In genomic region chr11:130798801-130799200, GRCh38 we compare ENCODE assay signal across 18 cellular contexts.
"Had no signal": no experiment of that assay in that cellular context is flagged by ENCODE, and none has a peak within 500 bp of the region (broad histone marks: within the 10 kb centered on the region; RNA-seq: fewer than 3 reads in every experiment).

No MANE protein-coding gene starts in this region.

- ATAC-seq: activated CD8-positive, alpha-beta memory T cell treated with anti-CD3 and anti-CD28 coated beads, Interleukin-2, amount 10 ng/mL, durations not matched to agents 7 days and 5 days; gastrocnemius medialis; heart right ventricle; left lobe of liver had no signal

- H3K4me1 ChIP-seq: esophagus squamous epithelium, gastrocnemius medialis, heart right ventricle, stomach had no signal

- DNase-seq: activated CD4-positive, alpha-beta T cell treated with anti-CD3 and anti-CD28 coated beads, Interleukin-2, amount 50 U/mL, for 48 hours; activated CD4-positive, CD25-positive, alpha-beta regulatory T cell treated with anti-CD3 and anti-CD28 coated beads, Interleukin-2, amount 50 U/mL, for 72 hours; activated CD8-positive, alpha-beta memory T cell treated with anti-CD3 and anti-CD28 coated beads, Interleukin-2, amount 10 ng/mL, durations not matched to agents 7 days and 5 days; activated gamma-delta T cell treated with Interleukin-2 at 50 U/mL for 16 hours; activated naive CD8-positive, alpha-beta T cell treated with anti-CD3 and anti-CD28 coated beads, Interleukin-2, amount 10 ng/mL, durations not matched to agents 7 days and 5 days; activated T-cell treated with anti-CD3 and anti-CD28 coated beads, Interleukin-2, amount 50 U/mL, for 48 hours; anterior cingulate cortex; esophagus squamous epithelium; gastrocnemius medialis; heart right ventricle; nephron progenitor cell; stimulated activated CD4-positive, alpha-beta T cell treated with anti-CD3 and anti-CD28 coated beads, Interleukin-15, amount 100 ng/mL, for 24 hours; stimulated activated CD4-positive, alpha-beta T cell treated with anti-CD3 and anti-CD28 coated beads, Interleukin-4, amount 100 ng/mL, for 4 hours; stomach; T-helper 9 cell had no signal

- FAIRE-seq: bronchial epithelial cell, islet of Langerhans had no signal

- H3K4me3 ChIP-seq: esophagus squamous epithelium, gastrocnemius medialis, heart right ventricle, stomach had no signal

- H3K36me3 ChIP-seq: esophagus squamous epithelium, gastrocnemius medialis, heart right ventricle, stomach had no signal

- H3K9me3 ChIP-seq: esophagus squamous epithelium, gastrocnemius medialis, stomach had no signal

- H3K27me3 ChIP-seq: esophagus squamous epithelium, gastrocnemius medialis, heart right ventricle, stomach had no signal

- H3K27ac ChIP-seq: esophagus squamous epithelium, gastrocnemius medialis, heart right ventricle, stomach had no signal
